Comparison of ENCODE assay signal across 11 cellular contexts in genomic region chr2:160228141-160228963, GRCh38. TPM values are rescaled to one million over a fixed set of nuclear protein-coding genes. Genes with fewer than 3 reads are reported as not detected.
A peak's percentile ranks its signal among the peaks of the same experiment; 100 is the strongest.
DNase-seq lines count a peak whose midpoint lies in the region; ATAC-seq and TF ChIP-seq lines count a peak whose summit lies in the region.
"Had no signal": no experiment of that assay in that cellular context is flagged by ENCODE, and none has a peak within 500 bp of the region (broad histone marks: within the 10 kb centered on the region; RNA-seq: fewer than 3 reads in every experiment).

No MANE protein-coding gene starts in this region.

- no peaks in the 10 kb centered on the region for H3K36me3 Mint-ChIP-seq in progenitor cell of endocrine pancreas (ENCODE audit: insufficient read depth)

- H3K4me3 Mint-ChIP-seq in progenitor cell of endocrine pancreas (ENCODE audit: low read depth) = no peak overlapping the region

- peak; percentile 65 for ATAC-seq in SK-N-SH treated with all-trans-retinoic acid at 6 μM for 48 hours
- no peak for ATAC-seq in GM18868 (IDR thresholded peaks at IDR 0.05; ENCODE audit: unreplicated experiment)

- H3K9me3 Mint-ChIP-seq in progenitor cell of endocrine pancreas (ENCODE audit: low read depth) = no peaks in the 10 kb centered on the region

- H3K4me3 ChIP-seq in fibroblast of the aortic adventitia (ENCODE audit: low read depth, low read length) = no peak overlapping the region
- H3K4me3 ChIP-seq: tibial nerve had no signal

- no peak for TF ChIP-seq CTCF in fibroblast of the aortic adventitia (IDR thresholded peaks at IDR 0.05; ENCODE audit: insufficient read depth, low read length)
- TF ChIP-seq CTCF in progenitor cell of endocrine pancreas (IDR thresholded peaks at IDR 0.05; ENCODE audit: unreplicated experiment) = no peak

- peaks cover 37% of the 10 kb centered on the region for H3K4me1 Mint-ChIP-seq in progenitor cell of endocrine pancreas (ENCODE audit: low read depth)

- peak overlapping the region; percentile 80 for H3K27ac Mint-ChIP-seq in progenitor cell of endocrine pancreas

- DNase-seq in EL (peak; percentile 76), fibroblast of the aortic adventitia (ENCODE audit: low read depth) (peak; percentile 86), progenitor cell of endocrine pancreas (ENCODE audit: low spot score, unreplicated experiment) (no peak), T1000 (lab: John Stamatoyannopoulos, UW) (no peak), pons (ENCODE audit: low spot score) (no peak)
- DNase-seq in stimulated activated CD4-positive, alpha-beta T cell treated with anti-CD3 and anti-CD28 coated beads, Interleukin-1b, Interleukin-23, amount 100 ng/mL, for 48 hours = no peak
- DNase-seq: activated naive CD4-positive, alpha-beta T cell treated with Interleukin-2 at 50 U/mL for 16 hours; NCI-H1105 had no signal

- H3K27me3 Mint-ChIP-seq in progenitor cell of endocrine pancreas = no peaks in the 10 kb centered on the region

TF ChIP-seq in SK-N-SH treated with all-trans-retinoic acid at 6 μM for 48 hours, 23 proteins besides CTCF, POLR2A, EP300 and RAD21:
- TF ChIP-seq OSR1 (CRISPR knock-in tag; IDR thresholded peaks at IDR 0.05) (no peak), ZNF70 (CRISPR knock-in tag; IDR thresholded peaks at IDR 0.05) (no peak), RARB (CRISPR knock-in tag; IDR thresholded peaks at IDR 0.05) (no peak), POU6F1 (CRISPR knock-in tag; IDR thresholded peaks at IDR 0.05; ENCODE audit: borderline replicate concordance, low read depth) (peak; percentile 37; the same call in 1 of the 2 replicates), ISL1 (CRISPR knock-in tag; IDR thresholded peaks at IDR 0.05) (peak; percentile 88), TCF4 (CRISPR knock-in tag; IDR thresholded peaks at IDR 0.05; ENCODE audit: borderline replicate concordance) (no peak), PATZ1 (CRISPR knock-in tag; IDR thresholded peaks at IDR 0.05; ENCODE audit: borderline replicate concordance) (0 out of 2 replicates have a peak, but pooled peaks have one; percentile 46), CSRNP3 (CRISPR knock-in tag; IDR thresholded peaks at IDR 0.05) (peak; percentile 66; the same call in 1 of the 2 replicates), GLIS3 (CRISPR knock-in tag; IDR thresholded peaks at IDR 0.05) (no peak), TOX (CRISPR knock-in tag; IDR thresholded peaks at IDR 0.05; ENCODE audit: borderline replicate concordance) (peak; percentile 83), ZC3H10 (CRISPR knock-in tag; IDR thresholded peaks at IDR 0.05) (peak; percentile 94)

RNA-seq across cellular contexts. Expression of gene ITGB6, which starts 28.3 kb away (rescaled TPM):
- total RNA-seq in fibroblast of the aortic adventitia (ENCODE audit: low replicate concordance) = under 0.01 TPM in 1 of 2 replicates, not detected in the other
- 6.7 and 7.0 TPM in 2 replicates for total RNA-seq in progenitor cell of endocrine pancreas
- total RNA-seq: tibial nerve had no signal

Comparison
In these comparisons a context has a peak if more than half of its experiments do, and no peak if none do; other contexts are left out.
1. DNase-seq: peak in EL (single experiment) and fibroblast of the aortic adventitia (single experiment); none in progenitor cell of endocrine pancreas (single experiment), T1000 (single experiment), pons (single experiment) and stimulated activated CD4-positive, alpha-beta T cell treated with anti-CD3 and anti-CD28 coated beads, Interleukin-1b, Interleukin-23, amount 100 ng/mL, for 48 hours (single experiment).